In genomic region chr9:84940294-84940693, GRCh38 we compare ENCODE assay signal across 22 cellular contexts.
DNase-seq lines count a peak whose midpoint lies in the region; ATAC-seq and TF ChIP-seq lines count a peak whose summit lies in the region.
"Had no signal": no experiment of that assay in that cellular context is flagged by ENCODE, and none has a peak within 500 bp of the region (broad histone marks: within the 10 kb centered on the region; RNA-seq: fewer than 3 reads in every experiment).

No MANE protein-coding gene starts in this region.

- no peak overlapping the region for H4K8ac ChIP-seq in trophoblast cell (ENCODE audit: low read depth, low read length)

- no peak overlapping the region for H4K91ac ChIP-seq in trophoblast cell (ENCODE audit: low read depth, low read length)

- no peaks in the 10 kb centered on the region for H3K36me3 ChIP-seq in MG63
- no peaks in the 10 kb centered on the region for H3K36me3 ChIP-seq in trophoblast cell (ENCODE audit: control insufficient read depth in 1 of 2, insufficient read depth in 2 of 2, low read length in 2 of 2)
- H3K36me3 ChIP-seq: cardiac muscle cell, heart left ventricle, WERI-Rb-1 had no signal

- H3K27me3 ChIP-seq in MG63 (no peaks in the 10 kb centered on the region), trophoblast cell (ENCODE audit: insufficient read depth, low read length) (no peaks in the 10 kb centered on the region)
- H3K27me3 ChIP-seq: cardiac muscle cell, heart left ventricle had no signal

- H2AK5ac ChIP-seq in trophoblast cell (ENCODE audit: low read length), result no peak overlapping the region

- no peak overlapping the region for H3K4ac ChIP-seq in trophoblast cell (ENCODE audit: low read depth, low read length)

- H3K18ac ChIP-seq in trophoblast cell (ENCODE audit: low read length), result no peak overlapping the region

- no peak overlapping the region for H4K12ac ChIP-seq in trophoblast cell (ENCODE audit: low read depth, low read length)

- ATAC-seq in GM21717 (IDR thresholded peaks at IDR 0.05; ENCODE audit: unreplicated experiment), result peak; percentile 53
- ATAC-seq: heart left ventricle; naive thymus-derived CD8-positive, alpha-beta T cell; Right ventricle myocardium inferior had no signal

- H2BK12ac ChIP-seq in trophoblast cell (ENCODE audit: low read length), result no peak overlapping the region

- no CpG with 5 or more reads among the region's 2 CpGs for WGBS in trophoblast cell (ENCODE audit: extremely low coverage, insufficient coverage, insufficient read length)

- no peak overlapping the region for H2BK120ac ChIP-seq in trophoblast cell (ENCODE audit: insufficient read depth, low read length, poor library complexity)

- no peak overlapping the region for H3K9ac ChIP-seq in trophoblast cell (ENCODE audit: low read length)
- H3K9ac ChIP-seq: parathyroid adenoma had no signal

- no peak overlapping the region for H3K14ac ChIP-seq in trophoblast cell (ENCODE audit: low read length)

- H2AFZ ChIP-seq in trophoblast cell (ENCODE audit: insufficient read depth, low read length, poor library complexity), result no peak overlapping the region
- H2AFZ ChIP-seq: parathyroid adenoma had no signal

- H3K4me1 ChIP-seq in trophoblast cell (ENCODE audit: control insufficient read depth in 1 of 2, insufficient read depth in 2 of 2, low read length in 2 of 2), result peaks cover 0 to 2% of the 10 kb centered on the region in 2 experiments
- H3K4me1 ChIP-seq: heart left ventricle, parathyroid adenoma had no signal

- H3K4me3 ChIP-seq in MG63 (no peak overlapping the region), epithelial cell of esophagus (ENCODE audit: low read length) (no peak overlapping the region), trophoblast cell (ENCODE audit: low read depth, low read length) (no peak overlapping the region)
- H3K4me3 ChIP-seq: cardiac muscle cell, heart left ventricle had no signal

- no peak overlapping the region for H3K27ac ChIP-seq in trophoblast cell (ENCODE audit: low read depth, low read length)
- H3K27ac ChIP-seq: cardiac muscle cell, heart left ventricle, parathyroid adenoma, WERI-Rb-1 had no signal

- H3K4me2 ChIP-seq in trophoblast cell (ENCODE audit: low read length), result no peak overlapping the region

- H3K9me3 ChIP-seq in MG63 (no peaks in the 10 kb centered on the region), trophoblast cell (ENCODE audit: insufficient read depth, low read depth, low read length) (no peaks in the 10 kb centered on the region)
- H3K9me3 ChIP-seq: heart left ventricle had no signal

- H3K79me2 ChIP-seq in trophoblast cell (ENCODE audit: control insufficient read depth, insufficient read depth, low read length, poor library complexity), result no peaks in the 10 kb centered on the region
- H3K79me2 ChIP-seq: parathyroid adenoma had no signal

- DNase-seq in MG63 (peak; percentile 45), epithelial cell of esophagus (ENCODE audit: low read depth) (peak; percentile 95), trophoblast cell (peak; percentile 68 to 74), NCI-H226 (no peak), C1 segment of cervical spinal cord (lab: John Stamatoyannopoulos, UW) (no peak), DMS153 (lab: John Stamatoyannopoulos, UW) (no peak), SHP77 treated with DMSO at 0.1 percent for 48 hours (lab: John Stamatoyannopoulos, UW) (no peak)
- DNase-seq: activated naive CD8-positive, alpha-beta T cell treated with anti-CD3 and anti-CD28 coated beads, Interleukin-2, amount 10 ng/mL, durations not matched to agents 7 days and 5 days; activated T-cell treated with anti-CD3 and anti-CD28 coated beads, Interleukin-2, amount 50 U/mL, for 48 hours; heart left ventricle; immature natural killer cell; MV-4-11; naive thymus-derived CD8-positive, alpha-beta T cell; NCI-H2081 treated with DMSO at 0.1 percent for 48 hours; NCI-H524; small intestine; T-helper 1 cell; WERI-Rb-1 had no signal

- no peak for TF ChIP-seq CTCF in epithelial cell of esophagus (IDR thresholded peaks at IDR 0.05; ENCODE audit: insufficient read depth, low read depth, low read length, missing control alignments)

- H3K79me1 ChIP-seq in trophoblast cell (ENCODE audit: low read length), result no peaks in the 10 kb centered on the region

- no peak overlapping the region for H3K23ac ChIP-seq in trophoblast cell (ENCODE audit: low read length)

- no peak overlapping the region for H2BK5ac ChIP-seq in trophoblast cell (ENCODE audit: low read depth, low read length, poor library complexity)

Comparison
In these comparisons a context has a peak if more than half of its experiments do, and no peak if none do; other contexts are left out.
1. DNase-seq: peak in MG63 (single experiment), epithelial cell of esophagus (single experiment) and trophoblast cell (2 of 2); none in NCI-H226 (single experiment), C1 segment of cervical spinal cord (0 of 14), DMS153 (single experiment) and SHP77 treated with DMSO at 0.1 percent for 48 hours (single experiment).